1 cellular context compared by ENCODE assay signal in the genomic region with DNA sequence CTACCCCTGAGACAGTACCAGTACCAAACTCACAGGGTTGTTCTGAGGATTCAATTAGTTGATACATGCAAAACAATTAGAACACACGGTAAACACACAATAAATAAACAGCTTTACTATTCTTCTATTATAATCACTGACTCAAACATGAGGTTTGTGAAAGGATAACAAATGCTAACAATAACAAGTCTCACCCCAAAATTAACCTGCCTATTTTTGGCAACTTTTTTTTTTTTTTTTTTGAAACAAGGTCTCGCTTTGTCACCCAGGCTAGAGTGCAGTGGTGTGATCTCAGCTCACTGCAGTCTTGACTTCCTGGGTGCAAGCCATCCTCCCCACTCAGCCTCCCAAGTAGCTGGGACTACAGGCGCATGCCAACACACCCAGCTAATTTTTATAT.
A peak's percentile ranks its signal among the peaks of the same experiment; 100 is the strongest.
TF ChIP-seq lines count a peak whose summit lies in the region.

No MANE protein-coding gene starts in this region.

TF ChIP-seq in GM12878, 131 proteins besides CTCF, POLR2A, EP300 and RAD21:
- TF ChIP-seq ZNF384 (IDR thresholded peaks at IDR 0.05; ENCODE audit: borderline replicate concordance, low read depth, low read length) (peak; percentile 27; the same call in 1 of the 2 replicates), MEF2B (IDR thresholded peaks at IDR 0.05; ENCODE audit: partially characterized antibody, poor library complexity, severe bottlenecking) (peak; percentile 54), MEF2A (IDR thresholded peaks at IDR 0.05; ENCODE audit: insufficient read depth, low read depth, low read length) (0 out of 2 replicates have a peak, but pooled peaks have one; percentile 59), SREBF2 (IDR thresholded peaks at IDR 0.05; ENCODE audit: low read length) (no peak), TCF3 (IDR thresholded peaks at IDR 0.05; ENCODE audit: borderline replicate concordance, insufficient read depth, low read depth, low read length) (no peak)
